8 cellular contexts compared by ENCODE assay signal in genomic region chr1:28507646-28508434, GRCh38. TPM values are rescaled to one million over a fixed set of nuclear protein-coding genes. Genes with fewer than 3 reads are reported as not detected.
DNase-seq lines count a peak whose midpoint lies in the region; ATAC-seq and TF ChIP-seq lines count a peak whose summit lies in the region.

No MANE protein-coding gene starts in this region.

- peaks cover 66% of the 10 kb centered on the region for H3K36me3 ChIP-seq in SJSA1
- peaks cover 8 to 22% of the 10 kb centered on the region in 2 donors for H3K36me3 ChIP-seq in esophagus (ENCODE audit: control insufficient read depth in 2 of 2, insufficient read depth in 2 of 2, low read length in 1 of 2)
- H3K36me3 ChIP-seq in gastrocnemius medialis = peaks cover 0 to 47% of the 10 kb centered on the region in 2 donors

- ATAC-seq in GM18505 (IDR thresholded peaks at IDR 0.05; ENCODE audit: unreplicated experiment) (no peak), gastrocnemius medialis (no peak), HG03095 (IDR thresholded peaks at IDR 0.05; ENCODE audit: unreplicated experiment) (no peak), GM18511 (IDR thresholded peaks at IDR 0.05; ENCODE audit: unreplicated experiment) (no peak)

- no peak for TF ChIP-seq CTCF in gastrocnemius medialis (IDR thresholded peaks at IDR 0.05 in 4 of 5, conservative IDR thresholded peaks at IDR 0.05 in 1 of 5)

- H3K9me3 ChIP-seq in SJSA1 (replicated peaks) (peaks cover 13% of the 10 kb centered on the region), esophagus (ENCODE audit: control insufficient read depth in 2 of 2, insufficient read depth in 1 of 2, low read depth in 1 of 2, low read length in 1 of 2) (no peaks in the 10 kb centered on the region), gastrocnemius medialis (no peaks in the 10 kb centered on the region)

- WGBS in esophagus, 2 donors = 18 to 20% methylated on average over 10 of the region's 10 CpGs

- DNase-seq in SJSA1 (ENCODE audit: low read depth in 1 of 2, low spot score in 2 of 2) (peak in 1 of 2 experiments; percentile 51), gastrocnemius medialis (no peak), GDM1 (lab: John Stamatoyannopoulos, UW) (no peak), mesenteric fat pad (ENCODE audit: low spot score) (no peak)

- in situ Hi-C loops in gastrocnemius medialis (cut with MboI; ENCODE audit: low sequenced_read_pairs in 4 of 4) = loop anchor here in 3 of 4 donors (5.0 to 25.0 kb wide), 4 partner anchors 44 to 379 kb away; partner anchors contain the start of gene TRNAU1AP (in 1 of the 3)

- peaks cover 37% of the 10 kb centered on the region for H3K4me1 ChIP-seq in SJSA1 (replicated peaks)
- H3K4me1 ChIP-seq in esophagus (ENCODE audit: control insufficient read depth in 2 of 2, insufficient read depth in 2 of 2, low read length in 1 of 2) = peaks cover 0 to 5% of the 10 kb centered on the region in 2 donors
- H3K4me1 ChIP-seq in gastrocnemius medialis = peaks cover 49 to 55% of the 10 kb centered on the region in 2 donors

- H3K27ac ChIP-seq in SJSA1 = peak overlapping the region; percentile 84
- H3K27ac ChIP-seq in esophagus (ENCODE audit: low read depth in 2 of 2, low read length in 1 of 2) = peak overlapping the region; percentile 82 to 90
- peak overlapping the region; percentile 78 to 93 (median 86) for H3K27ac ChIP-seq in gastrocnemius medialis

- H3K4me3 ChIP-seq in SJSA1 = peak overlapping the region; percentile 60
- H3K4me3 ChIP-seq in esophagus (ENCODE audit: low read depth in 1 of 2, low read length in 2 of 2) = peak overlapping the region; percentile 78 to 96
- H3K4me3 ChIP-seq in gastrocnemius medialis = peak overlapping the region; percentile 67 to 83 (median 75)

- H3K27me3 ChIP-seq in SJSA1 (replicated peaks) (peaks cover 22% of the 10 kb centered on the region), esophagus (ENCODE audit: control insufficient read depth in 1 of 2, insufficient read depth in 2 of 2, low read length in 2 of 2) (no peaks in the 10 kb centered on the region), gastrocnemius medialis (no peaks in the 10 kb centered on the region)

- TF ChIP-seq POLR2A in GM18505 (IDR thresholded peaks at IDR 0.05; ENCODE audit: borderline replicate concordance, extremely low read depth, insufficient read depth, insufficient read length) (peak; percentile 20), gastrocnemius medialis (IDR thresholded peaks at IDR 0.05) (no peak)

- intact Hi-C loops in gastrocnemius medialis (cut with DNase I; ENCODE audit: low total_unique reads) = loop anchor here (5.0 kb wide), 1 partner anchor 261 kb away; no protein-coding TSS in a partner anchor

RNA-seq across cellular contexts. Expression of gene RCC1, which starts 2.0 kb away (rescaled TPM):
- 52.7 and 64.3 TPM in 2 replicates for total RNA-seq in SJSA1 (2014; rRNA removed; shearing (Covaris generic))
- polyA plus RNA-seq in esophagus = 10 to 100 TPM; 32.5 to 46.4 TPM
- total RNA-seq in gastrocnemius medialis = 10 to 100 TPM in 2 of 4 donors, 1 to 10 TPM in 2; 6.1 to 24.5 (median 13.7) TPM
- 18.6 TPM for total RNA-seq in mesenteric fat pad

RNA-seq across cellular contexts. Expression of gene TRNAU1AP, which starts 45.0 kb away (rescaled TPM):
- 17.4 and 26.1 TPM in 2 replicates for total RNA-seq in SJSA1 (2014; rRNA removed; shearing (Covaris generic))
- polyA plus RNA-seq in esophagus = 10 to 100 TPM; 20.1 to 27.8 TPM
- total RNA-seq in gastrocnemius medialis (10 to 100 TPM in 3 of 4 donors, 1 to 10 TPM in 1; 5.3 to 19.7 (median 12.0) TPM), mesenteric fat pad (25.1 TPM)
